In genomic region chr11:75481602-75482309, GRCh38 we compare ENCODE assay signal across 1 cellular context.
A peak's percentile ranks its signal among the peaks of the same experiment; 100 is the strongest.
TF ChIP-seq lines count a peak whose summit lies in the region.

No MANE protein-coding gene starts in this region.

TF ChIP-seq in K562, 482 proteins besides CTCF, POLR2A, EP300 and RAD21 (continues in another document):
- TF ChIP-seq DPF2 (IDR thresholded peaks at IDR 0.05) (peak; percentile 46; the same call in 1 of the 2 replicates), ZFPM2 (CRISPR knock-in tag; IDR thresholded peaks at IDR 0.05) (no peak), MAX (CRISPR knock-in tag; IDR thresholded peaks at IDR 0.05) (peak; percentile 22; the same call in 1 of the 2 replicates), ZNF280A (IDR thresholded peaks at IDR 0.05; ENCODE audit: low read depth, partially characterized antibody) (no peak), ZNF639 (CRISPR knock-in tag; conservative IDR thresholded peaks at IDR 0.05 in 1 of 2, IDR thresholded peaks at IDR 0.05 in 1 of 2) (peak in 1 of 2 experiments; percentile 66; a peak in 1 of 4 replicates), L3MBTL2 (IDR thresholded peaks at IDR 0.05) (peak; percentile 43; the same call in 1 of the 2 replicates), RCOR1 (IDR thresholded peaks at IDR 0.05; ENCODE audit: borderline replicate concordance in 1 of 2, low read depth in 2 of 2, low read length in 2 of 2) (no peak), ZNF507 (tag; conservative IDR thresholded peaks at IDR 0.05) (no peak), POLR2AphosphoS2 (IDR thresholded peaks at IDR 0.05; ENCODE audit: low read length) (no peak), MAFK (IDR thresholded peaks at IDR 0.05; ENCODE audit: low read length) (peak; percentile 6; the same call in 1 of the 2 replicates), ZNF395 (CRISPR knock-in tag; IDR thresholded peaks at IDR 0.05) (0 out of 2 replicates have a peak, but pooled peaks have one; percentile 37), XRCC5 (IDR thresholded peaks at IDR 0.05; ENCODE audit: low read depth, low read length) (no peak), KAT7 (CRISPR knock-in tag; IDR thresholded peaks at IDR 0.05; ENCODE audit: borderline replicate concordance) (0 out of 2 replicates have a peak, but pooled peaks have one; percentile 22), MITF (IDR thresholded peaks at IDR 0.05) (no peak), CUX1 (CRISPR knock-in tag; IDR thresholded peaks at IDR 0.05) (0 out of 2 replicates have a peak, but pooled peaks have one; percentile 43), KDM5B (IDR thresholded peaks at IDR 0.05; ENCODE audit: insufficient replicate concordance, low read depth, low read length) (peak; percentile 4), ATF3 (IDR thresholded peaks at IDR 0.05) (no peak), ATF3 (CRISPR knock-in tag; conservative IDR thresholded peaks at IDR 0.05) (no peak), YY1 (IDR thresholded peaks at IDR 0.05; ENCODE audit: borderline replicate concordance in 1 of 3, control insufficient read depth in 1 of 3, extremely low read depth in 1 of 3, insufficient read depth in 3 of 3, insufficient read length in 1 of 3, insufficient replicate concordance in 2 of 3, low read depth in 1 of 3, low read length in 2 of 3) (peak in 1 of 3 experiments; percentile 16), ZNF740 (CRISPR knock-in tag; IDR thresholded peaks at IDR 0.05) (0 out of 2 replicates have a peak, but pooled peaks have one; percentile 21), ZNF740 (tag; IDR thresholded peaks at IDR 0.05) (no peak), ZNF592 (IDR thresholded peaks at IDR 0.05) (peak; percentile 60), DEAF1 (CRISPR knock-in tag; IDR thresholded peaks at IDR 0.05) (no peak), SRSF9 (IDR thresholded peaks at IDR 0.05; ENCODE audit: borderline replicate concordance, low read depth, low read length) (no peak), POLR2H (tag; IDR thresholded peaks at IDR 0.05; ENCODE audit: low read depth) (no peak), VEZF1 (CRISPR knock-in tag; IDR thresholded peaks at IDR 0.05) (peak; percentile 39; the same call in 1 of the 2 replicates), SMARCA4 (IDR thresholded peaks at IDR 0.05) (peak; percentile 43; the same call in 1 of the 2 replicates), ZNF766 (CRISPR knock-in tag; conservative IDR thresholded peaks at IDR 0.05) (peak; percentile 76), SMARCE1 (IDR thresholded peaks at IDR 0.05) (0 out of 2 replicates have a peak, but pooled peaks have one; percentile 42), HDAC6 (IDR thresholded peaks at IDR 0.05; ENCODE audit: low read depth, low read length) (no peak), SETDB1 (IDR thresholded peaks at IDR 0.05; ENCODE audit: low read length) (no peak)
